In the genomic region with DNA sequence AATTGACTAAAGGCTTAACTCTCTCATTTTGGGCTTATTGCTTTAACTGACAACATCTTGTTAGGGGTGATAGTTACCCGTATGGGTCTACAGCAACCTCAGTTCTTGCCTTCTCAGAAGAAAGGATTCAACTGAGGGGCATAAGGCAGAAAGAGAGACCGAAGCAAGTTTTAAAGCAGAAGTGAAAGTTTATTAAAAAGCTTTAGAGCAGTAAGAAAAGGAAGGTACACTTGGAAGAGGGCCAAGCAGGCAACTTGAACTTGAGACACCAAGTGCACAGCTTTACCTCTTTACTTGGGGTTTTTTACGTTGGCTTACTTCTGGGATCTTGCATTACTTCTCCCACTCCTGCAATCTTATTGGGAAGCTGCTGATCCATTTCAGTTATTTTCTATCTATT, we compare ENCODE assay signal across 21 cellular contexts.
DNase-seq lines count a peak whose midpoint lies in the region; TF ChIP-seq lines count a peak whose summit lies in the region.
"Had no signal": no experiment of that assay in that cellular context is flagged by ENCODE, and none has a peak within 500 bp of the region (broad histone marks: within the 10 kb centered on the region; RNA-seq: fewer than 3 reads in every experiment).

No MANE protein-coding gene starts in this region.

- no peak overlapping the region for H3K4me3 Mint-ChIP-seq in osteocyte (ENCODE audit: unreplicated experiment)
- H3K4me3 Mint-ChIP-seq: CD8-positive, alpha-beta memory T cell; IgD-negative memory B cell; T-helper 17 cell had no signal

- no peaks in the 10 kb centered on the region for H3K4me1 Mint-ChIP-seq in osteocyte (ENCODE audit: unreplicated experiment)
- H3K4me1 Mint-ChIP-seq: CD8-positive, alpha-beta memory T cell; IgD-negative memory B cell; T-helper 17 cell had no signal

- no peak for TF ChIP-seq CTCF in osteocyte (IDR thresholded peaks at IDR 0.05)

- peak; percentile 5 for DNase-seq in SKM-1 treated with dmso at 0.1 percent for 144 hours (lab: John Stamatoyannopoulos, UW; ENCODE audit: unreplicated experiment)
- no peak for DNase-seq in SKM-1 (lab: John Stamatoyannopoulos, UW; ENCODE audit: unreplicated experiment)
- DNase-seq in NOMO-1 (lab: John Stamatoyannopoulos, UW; ENCODE audit: unreplicated experiment in 2 of 2), result peak; percentile 14 to 45
- DNase-seq in RPMI8226, result peak; percentile 77
- DNase-seq in kidney glomerular epithelial cell (lab: John Stamatoyannopoulos, UW), result no peak
- DNase-seq in NCI-H2196 (lab: John Stamatoyannopoulos, UW; ENCODE audit: unreplicated experiment), result no peak
- no peak for DNase-seq in osteocyte (ENCODE audit: extremely low spot score, unreplicated experiment)
- no peak for DNase-seq in NCI-H1417 treated with DMSO at 0.1 percent for 48 hours (lab: John Stamatoyannopoulos, UW)
- DNase-seq: Calu3; CD8-positive, alpha-beta memory T cell; DMS153; Kasumi-1; NCI-H1694 treated with DMSO at 0.1 percent for 48 hours; NCI-H2107; NCI-H2227 treated with DMSO at 0.1 percent for 48 hours; NCI-H510A treated with DMSO at 0.1 percent for 48 hours; NCI-H748 treated with DMSO at 0.1 percent for 48 hours; NK-92 treated with Interleukin-12 subunit alpha and Interleukin-12 subunit beta, amount 100 ng/mL, for 24 hours; SW 1271; T-helper 17 cell had no signal

- H3K9me3 Mint-ChIP-seq in osteocyte (ENCODE audit: unreplicated experiment), result peaks cover 3% of the 10 kb centered on the region

- no peaks in the 10 kb centered on the region for H3K36me3 Mint-ChIP-seq in osteocyte (ENCODE audit: unreplicated experiment)
- H3K36me3 Mint-ChIP-seq: CD8-positive, alpha-beta memory T cell; IgD-negative memory B cell had no signal

- H3K27ac Mint-ChIP-seq in osteocyte (ENCODE audit: unreplicated experiment), result no peak overlapping the region
- H3K27ac Mint-ChIP-seq: CD8-positive, alpha-beta memory T cell; IgD-negative memory B cell; T-helper 17 cell had no signal

- no peaks in the 10 kb centered on the region for H3K27me3 Mint-ChIP-seq in osteocyte (ENCODE audit: unreplicated experiment)
- H3K27me3 Mint-ChIP-seq: CD8-positive, alpha-beta memory T cell; IgD-negative memory B cell; T-helper 17 cell had no signal

Comparison
In these comparisons a context has a peak if more than half of its experiments do, and no peak if none do; other contexts are left out.
1. DNase-seq: peak in SKM-1 treated with dmso at 0.1 percent for 144 hours (single experiment), NOMO-1 (2 of 2) and RPMI8226 (single experiment); none in SKM-1 (single experiment), kidney glomerular epithelial cell (single experiment), NCI-H2196 (single experiment), osteocyte (single experiment) and NCI-H1417 treated with DMSO at 0.1 percent for 48 hours (single experiment).